18 cellular contexts compared by ENCODE assay signal in the genomic region with DNA sequence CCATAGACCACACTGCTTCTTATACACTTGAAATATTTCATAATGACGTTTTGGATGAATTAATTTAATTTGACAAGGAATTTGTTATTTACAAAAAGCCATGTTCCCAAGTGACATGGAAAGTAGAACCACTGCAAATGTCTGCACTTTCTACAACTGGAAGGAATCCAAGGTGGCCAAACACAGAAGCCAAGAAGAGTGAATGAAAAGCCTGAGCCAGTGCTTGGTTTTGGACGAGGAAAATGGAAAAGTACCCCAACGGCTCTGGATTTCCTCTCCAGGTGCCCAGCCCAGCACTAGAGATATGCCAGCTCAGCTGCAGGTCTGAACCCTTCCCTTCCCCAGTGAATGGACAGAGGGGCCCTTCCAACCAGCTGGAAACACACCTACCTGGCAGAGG.
DNase-seq lines count a peak whose midpoint lies in the region; ATAC-seq and TF ChIP-seq lines count a peak whose summit lies in the region.
"Had no signal": no experiment of that assay in that cellular context is flagged by ENCODE, and none has a peak within 500 bp of the region (broad histone marks: within the 10 kb centered on the region; RNA-seq: fewer than 3 reads in every experiment).

No MANE protein-coding gene starts in this region.

- H3K4me3 Mint-ChIP-seq in mesothelial cell of epicardium: no peak overlapping the region
- H3K4me3 Mint-ChIP-seq: B cell; CD4-positive, alpha-beta T cell had no signal

- H3K36me3 Mint-ChIP-seq in mesothelial cell of epicardium: peaks cover 44% of the 10 kb centered on the region

- TF ChIP-seq CTCF in mesothelial cell of epicardium (IDR thresholded peaks at IDR 0.05; ENCODE audit: unreplicated experiment) (no peak), sigmoid colon (IDR thresholded peaks at IDR 0.05) (no peak), spleen (IDR thresholded peaks at IDR 0.05 in 8 of 11, conservative IDR thresholded peaks at IDR 0.05 in 3 of 11) (no peak)

- in situ Hi-C loops in G401 (cut with HindIII; ENCODE audit: low sequenced_read_pairs): no loop called here

- H3K4me1 ChIP-seq in sigmoid colon (no peaks in the 10 kb centered on the region), spleen (no peaks in the 10 kb centered on the region)
- H3K4me1 ChIP-seq: HAP-1 had no signal

- H3K27me3 ChIP-seq in sigmoid colon: no peaks in the 10 kb centered on the region
- H3K27me3 ChIP-seq in spleen (replicated peaks in 1 of 7): no peaks in the 10 kb centered on the region

- DNase-seq in G401 (ENCODE audit: low spot score): peak; percentile 29
- DNase-seq in caudate nucleus (lab: John Stamatoyannopoulos, UW): peak in 5 of 61 donors; percentile 8 to 64 (median 23)
- no peak for DNase-seq in mesothelial cell of epicardium (ENCODE audit: low spot score in 2 of 2, unreplicated experiment in 2 of 2)
- no peak for DNase-seq in sigmoid colon
- no peak for DNase-seq in stimulated activated naive CD4-positive, alpha-beta T cell (lab: John Stamatoyannopoulos, UW)
- no peak for DNase-seq in spleen
- no peak for DNase-seq in CD1c-positive myeloid dendritic cell (ENCODE audit: extremely low spot score)
- DNase-seq: ACHN; Calu3; CD4-positive, alpha-beta T cell; MM.1S; NCI-H1092 treated with DMSO at 0.1 percent for 48 hours; NCI-H2081 treated with DMSO at 0.1 percent for 48 hours; NCI-H510A treated with DMSO at 0.1 percent for 48 hours had no signal

- H3K4me1 Mint-ChIP-seq in mesothelial cell of epicardium: peaks cover 26% of the 10 kb centered on the region
- H3K4me1 Mint-ChIP-seq: B cell had no signal

- H3K27me3 Mint-ChIP-seq in mesothelial cell of epicardium (ENCODE audit: low read depth): no peaks in the 10 kb centered on the region
- H3K27me3 Mint-ChIP-seq: B cell; CD4-positive, alpha-beta T cell had no signal

- peak overlapping the region; percentile 10 for H3K27ac Mint-ChIP-seq in mesothelial cell of epicardium
- H3K27ac Mint-ChIP-seq: B cell; CD4-positive, alpha-beta T cell had no signal

- no peaks in the 10 kb centered on the region for H3K9me3 Mint-ChIP-seq in mesothelial cell of epicardium
- H3K9me3 Mint-ChIP-seq: CD4-positive, alpha-beta T cell had no signal

- ATAC-seq in GM18858 (IDR thresholded peaks at IDR 0.05; ENCODE audit: unreplicated experiment): no peak
- ATAC-seq: Right ventricle myocardium inferior had no signal

- no peaks in the 10 kb centered on the region for H3K9me3 ChIP-seq in sigmoid colon
- no peaks in the 10 kb centered on the region for H3K9me3 ChIP-seq in spleen
- H3K9me3 ChIP-seq: HAP-1 had no signal

- peaks cover 7 to 51% (median 12%) of the 10 kb centered on the region in 4 donors for H3K36me3 ChIP-seq in sigmoid colon
- peaks cover 0 to 80% (median 55%) of the 10 kb centered on the region in 6 donors for H3K36me3 ChIP-seq in spleen

- TF ChIP-seq EP300 in sigmoid colon (IDR thresholded peaks at IDR 0.05): no peak

- 73 to 77% methylated on average over 3 of the region's 3 CpGs for WGBS in sigmoid colon, 2 donors
- 64 to 85% (median 69%) methylated on average over 3 of the region's 3 CpGs for WGBS in spleen, 5 donors

- H3K4me3 ChIP-seq in sigmoid colon: no peak overlapping the region
- no peak overlapping the region for H3K4me3 ChIP-seq in spleen
- H3K4me3 ChIP-seq: HAP-1 had no signal

- peak overlapping the region; percentile 75 for H3K27ac ChIP-seq in caudate nucleus (ENCODE audit: low read depth, low read length)
- H3K27ac ChIP-seq in sigmoid colon: peak overlapping the region; percentile 27 to 52 (median 41)
- peak overlapping the region in 2 of 8 donors; percentile 6 to 22 for H3K27ac ChIP-seq in spleen

- no peak for TF ChIP-seq POLR2A in sigmoid colon (IDR thresholded peaks at IDR 0.05)
- no peak for TF ChIP-seq POLR2A in spleen (IDR thresholded peaks at IDR 0.05)

- intact Hi-C loops in sigmoid colon (cut with DNase I): no loop called here
- intact Hi-C loops in spleen (cut with DNase I; ENCODE audit: low total_unique reads): no loop called here
